Comparison of ENCODE assay signal across 1 cellular context in genomic region chr10:13272164-13272571, GRCh38.
TF ChIP-seq lines count a peak whose summit lies in the region.

No MANE protein-coding gene starts in this region.

TF ChIP-seq in HepG2, 621 proteins besides CTCF, POLR2A, EP300 and RAD21 (continued from another document):
- TF ChIP-seq ZFP41 (CRISPR knock-in tag; IDR thresholded peaks at IDR 0.05; ENCODE audit: borderline replicate concordance) (no peak), ZNF550 (CRISPR knock-in tag; IDR thresholded peaks at IDR 0.05; ENCODE audit: borderline replicate concordance) (no peak), ADNP (CRISPR knock-in tag; IDR thresholded peaks at IDR 0.05) (no peak), MYC (CRISPR knock-in tag; IDR thresholded peaks at IDR 0.05; ENCODE audit: borderline replicate concordance) (peak; percentile 19; the same call in 1 of the 2 replicates), ARNT2 (CRISPR knock-in tag; IDR thresholded peaks at IDR 0.05; ENCODE audit: low read depth) (0 out of 2 replicates have a peak, but pooled peaks have one; percentile 20), ZFP36L2 (CRISPR knock-in tag; IDR thresholded peaks at IDR 0.05) (no peak), ZNF564 (CRISPR knock-in tag; IDR thresholded peaks at IDR 0.05) (no peak), THAP9 (CRISPR knock-in tag; IDR thresholded peaks at IDR 0.05; ENCODE audit: borderline replicate concordance) (0 out of 2 replicates have a peak, but pooled peaks have one; percentile 23), MLXIP (CRISPR knock-in tag; IDR thresholded peaks at IDR 0.05; ENCODE audit: borderline replicate concordance) (no peak), ZNF691 (CRISPR knock-in tag; IDR thresholded peaks at IDR 0.05; ENCODE audit: borderline replicate concordance, low read depth) (no peak; the same call in 1 of the 2 replicates), RFXAP (CRISPR knock-in tag; IDR thresholded peaks at IDR 0.05; ENCODE audit: borderline replicate concordance) (no peak), ARNT (IDR thresholded peaks at IDR 0.05) (no peak), MED1 (CRISPR knock-in tag; IDR thresholded peaks at IDR 0.05) (peak; percentile 34; the same call in 1 of the 2 replicates), ZNF709 (CRISPR knock-in tag; IDR thresholded peaks at IDR 0.05) (peak; percentile 48; the same call in 1 of the 2 replicates), ZNF841 (CRISPR knock-in tag; IDR thresholded peaks at IDR 0.05; ENCODE audit: borderline replicate concordance) (no peak), NR1H2 (CRISPR knock-in tag; IDR thresholded peaks at IDR 0.05; ENCODE audit: borderline replicate concordance, low read depth) (no peak), NFE2L1 (CRISPR knock-in tag; IDR thresholded peaks at IDR 0.05; ENCODE audit: borderline replicate concordance) (no peak), GZF1 (CRISPR knock-in tag; IDR thresholded peaks at IDR 0.05) (no peak), TBX2 (CRISPR knock-in tag; IDR thresholded peaks at IDR 0.05; ENCODE audit: borderline replicate concordance) (peak; percentile 54), SMARCE1 (IDR thresholded peaks at IDR 0.05; ENCODE audit: borderline replicate concordance) (no peak), NFKB2 (CRISPR knock-in tag; IDR thresholded peaks at IDR 0.05; ENCODE audit: borderline replicate concordance) (no peak), ZBTB7A (CRISPR knock-in tag; IDR thresholded peaks at IDR 0.05) (no peak), ZNF784 (CRISPR knock-in tag; IDR thresholded peaks at IDR 0.05; ENCODE audit: borderline replicate concordance) (no peak), ZNF788 (CRISPR knock-in tag; IDR thresholded peaks at IDR 0.05; ENCODE audit: borderline replicate concordance) (peak; percentile 38; the same call in 1 of the 2 replicates), LCORL (IDR thresholded peaks at IDR 0.05) (no peak), LCORL (CRISPR knock-in tag; IDR thresholded peaks at IDR 0.05) (no peak; the same call in 1 of the 2 replicates), ZNF703 (CRISPR knock-in tag; IDR thresholded peaks at IDR 0.05; ENCODE audit: borderline replicate concordance) (no peak), UBTF (CRISPR knock-in tag; IDR thresholded peaks at IDR 0.05) (no peak; the same call in 1 of the 2 replicates), MBD4 (IDR thresholded peaks at IDR 0.05; ENCODE audit: borderline replicate concordance, low read length) (no peak), ZBTB4 (CRISPR knock-in tag; IDR thresholded peaks at IDR 0.05; ENCODE audit: borderline replicate concordance) (0 out of 2 replicates have a peak, but pooled peaks have one; percentile 38), ZNF782 (CRISPR knock-in tag; IDR thresholded peaks at IDR 0.05; ENCODE audit: borderline replicate concordance) (no peak), SALL1 (CRISPR knock-in tag; IDR thresholded peaks at IDR 0.05) (peak; percentile 18), EEA1 (CRISPR knock-in tag; IDR thresholded peaks at IDR 0.05; ENCODE audit: borderline replicate concordance) (peak; percentile 65; the same call in 1 of the 2 replicates), SP1 (IDR thresholded peaks at IDR 0.05) (no peak), SP1 (CRISPR knock-in tag; IDR thresholded peaks at IDR 0.05) (no peak), RBAK (CRISPR knock-in tag; IDR thresholded peaks at IDR 0.05) (no peak)
TF ChIP-seq in HepG2: peak in this region for 47.
